In genomic region chr12:54229624-54230212, GRCh38 we compare ENCODE assay signal across 9 cellular contexts. TPM values are rescaled to one million over a fixed set of nuclear protein-coding genes. Genes with fewer than 3 reads are reported as not detected.
DNase-seq lines count a peak whose midpoint lies in the region; ATAC-seq and TF ChIP-seq lines count a peak whose summit lies in the region.
"Had no signal": no experiment of that assay in that cellular context is flagged by ENCODE, and none has a peak within 500 bp of the region (broad histone marks: within the 10 kb centered on the region; RNA-seq: fewer than 3 reads in every experiment).

No MANE protein-coding gene starts in this region.

- no peak overlapping the region for H3K4ac ChIP-seq in mesendoderm (ENCODE audit: low read depth, low read length)

- intact Hi-C loops in uterus (cut with DNase I; ENCODE audit: low total_unique reads): no loop called here

- H4K5ac ChIP-seq in mesendoderm (ENCODE audit: low read length): no peak overlapping the region

- no peak overlapping the region for H2BK5ac ChIP-seq in mesendoderm (ENCODE audit: low read length)

- H3K79me2 ChIP-seq in mesendoderm (ENCODE audit: control insufficient read depth, insufficient read depth, low read length): no peaks in the 10 kb centered on the region

- no peak for DNase-seq in activated naive CD4-positive, alpha-beta T cell treated with Interleukin-2 at 50 U/mL for 16 hours
- DNase-seq in cardiac fibroblast (ENCODE audit: low read depth in 2 of 2) (peak; percentile 91 to 96), mesendoderm (peak; percentile 33), uterus (peak; percentile 66 to 72), occipital lobe (lab: John Stamatoyannopoulos, UW) (no peak)
- DNase-seq: CD4-positive, CD25-positive, alpha-beta regulatory T cell had no signal

- no peak overlapping the region for H3K4me2 ChIP-seq in mesendoderm (ENCODE audit: low read length)

- no peak overlapping the region for H3K4me3 Mint-ChIP-seq in activated naive CD4-positive, alpha-beta T cell treated with anti-CD3 and anti-CD28 coated beads, Interleukin-2, amount 50 U/mL, for 24 hours
- H3K4me3 Mint-ChIP-seq: CD4-positive, CD25-positive, alpha-beta regulatory T cell had no signal

- no peaks in the 10 kb centered on the region for H3K4me1 ChIP-seq in mesendoderm (ENCODE audit: control insufficient read depth, low read depth, low read length)
- no peaks in the 10 kb centered on the region for H3K4me1 ChIP-seq in uterus

- no peaks in the 10 kb centered on the region for H3K27me3 Mint-ChIP-seq in activated naive CD4-positive, alpha-beta T cell treated with anti-CD3 and anti-CD28 coated beads, Interleukin-2, amount 50 U/mL, for 24 hours

- H3K36me3 Mint-ChIP-seq in activated naive CD4-positive, alpha-beta T cell treated with anti-CD3 and anti-CD28 coated beads, Interleukin-2, amount 50 U/mL, for 24 hours: peaks cover 2% of the 10 kb centered on the region

- H3K27ac ChIP-seq in mesendoderm (ENCODE audit: low read depth, low read length): no peak overlapping the region
- peak overlapping the region; percentile 50 to 77 for H3K27ac ChIP-seq in uterus

- no peak for TF ChIP-seq CTCF in cardiac fibroblast (IDR thresholded peaks at IDR 0.05; ENCODE audit: low read depth, low read length)
- no peak for TF ChIP-seq CTCF in uterus (IDR thresholded peaks at IDR 0.05)

- H3K9ac ChIP-seq in mesendoderm (ENCODE audit: low read length): no peak overlapping the region

- H3K79me1 ChIP-seq in mesendoderm (ENCODE audit: low read length): no peaks in the 10 kb centered on the region

- no peaks in the 10 kb centered on the region for H3K9me3 ChIP-seq in uterus

- no peaks in the 10 kb centered on the region for H3K9me3 Mint-ChIP-seq in activated naive CD4-positive, alpha-beta T cell treated with anti-CD3 and anti-CD28 coated beads, Interleukin-2, amount 50 U/mL, for 24 hours
- H3K9me3 Mint-ChIP-seq: CD4-positive, CD25-positive, alpha-beta regulatory T cell had no signal

- H3K4me3 ChIP-seq in cardiac fibroblast (replicated peaks in 1 of 2; ENCODE audit: low read depth in 2 of 2, low read length in 2 of 2) (no peak overlapping the region), mesendoderm (ENCODE audit: low read length) (no peak overlapping the region), uterus (no peak overlapping the region)

- no CpG with 5 or more reads among the region's 4 CpGs for WGBS in mesendoderm (ENCODE audit: extremely low coverage, insufficient coverage, low lambda C conversion rate)

- no peak overlapping the region for H2BK15ac ChIP-seq in mesendoderm (replicated peaks; ENCODE audit: low read depth)

- no peaks in the 10 kb centered on the region for H3K27me3 ChIP-seq in mesendoderm (ENCODE audit: insufficient read depth, low read length, poor library complexity)
- no peaks in the 10 kb centered on the region for H3K27me3 ChIP-seq in uterus

- no peak for TF ChIP-seq POLR2A in uterus (IDR thresholded peaks at IDR 0.05)

- no peak overlapping the region for H3K18ac ChIP-seq in mesendoderm (ENCODE audit: low read length)

- no peak overlapping the region for H4K8ac ChIP-seq in mesendoderm (ENCODE audit: low read depth, low read length)

- no peak overlapping the region for H3K56ac ChIP-seq in mesendoderm (ENCODE audit: low read length)

- H3K36me3 ChIP-seq in mesendoderm (ENCODE audit: control insufficient read depth, insufficient read depth, low read length) (no peaks in the 10 kb centered on the region), uterus (no peaks in the 10 kb centered on the region)

- H2BK120ac ChIP-seq in mesendoderm (ENCODE audit: low read depth, low read length): no peak overlapping the region

- peaks cover 9% of the 10 kb centered on the region for H3K4me1 Mint-ChIP-seq in activated naive CD4-positive, alpha-beta T cell treated with anti-CD3 and anti-CD28 coated beads, Interleukin-2, amount 50 U/mL, for 24 hours

- ATAC-seq in GM21515 (IDR thresholded peaks at IDR 0.05; ENCODE audit: unreplicated experiment): no peak
- ATAC-seq in GM18517 (IDR thresholded peaks at IDR 0.05; ENCODE audit: unreplicated experiment): no peak

- H3K27ac Mint-ChIP-seq in activated naive CD4-positive, alpha-beta T cell treated with anti-CD3 and anti-CD28 coated beads, Interleukin-2, amount 50 U/mL, for 24 hours: peak overlapping the region; percentile 47

- no peak overlapping the region for H2AK5ac ChIP-seq in mesendoderm (ENCODE audit: low read length)

- no peak overlapping the region for H3K23ac ChIP-seq in mesendoderm (ENCODE audit: low read length)

RNA-seq across cellular contexts. Expression of gene SMUG1, which starts 40.9 kb away (rescaled TPM):
- polyA plus RNA-seq in mesendoderm (2013, experiment 1 of 2): 13.5 TPM
- polyA plus RNA-seq in mesendoderm (2013, experiment 2 of 2): 13.2 TPM
- total RNA-seq in uterus (10 to 100 TPM in 3 of 4 donors, 1 to 10 TPM in 1; 8.2 to 39.7 (median 19.2) TPM), occipital lobe (42.0 TPM)

RNA-seq across cellular contexts. Expression of gene CBX5, which starts 50.2 kb away (rescaled TPM):
- 88.5 TPM for polyA plus RNA-seq in mesendoderm (2013, experiment 1 of 2)
- polyA plus RNA-seq in mesendoderm (2013, experiment 2 of 2): 87.9 TPM
- total RNA-seq in uterus (100 to 1,000 TPM in 1 of 4 donors, 10 to 100 TPM in 3; 20.5 to 133 (median 50.1) TPM), occipital lobe (104 TPM)

RNA-seq across cellular contexts. Expression of gene HNRNPA1, which starts 50.8 kb away (rescaled TPM):
- polyA plus RNA-seq in mesendoderm (2013, experiment 1 of 2): 2,676 TPM
- 2,661 TPM for polyA plus RNA-seq in mesendoderm (2013, experiment 2 of 2)
- total RNA-seq in uterus (1,000 to 10,000 TPM in 2 of 4 donors, 100 to 1,000 TPM in 2; 245 to 1,238 (median 796) TPM), occipital lobe (524 TPM)

Comparison
In these comparisons a context has a peak if more than half of its experiments do, and no peak if none do; other contexts are left out.
1. DNase-seq: peak in cardiac fibroblast (2 of 2), mesendoderm (single experiment) and uterus (2 of 2); none in activated naive CD4-positive, alpha-beta T cell treated with Interleukin-2 at 50 U/mL for 16 hours (single experiment) and occipital lobe (single experiment).